In the genomic region with DNA sequence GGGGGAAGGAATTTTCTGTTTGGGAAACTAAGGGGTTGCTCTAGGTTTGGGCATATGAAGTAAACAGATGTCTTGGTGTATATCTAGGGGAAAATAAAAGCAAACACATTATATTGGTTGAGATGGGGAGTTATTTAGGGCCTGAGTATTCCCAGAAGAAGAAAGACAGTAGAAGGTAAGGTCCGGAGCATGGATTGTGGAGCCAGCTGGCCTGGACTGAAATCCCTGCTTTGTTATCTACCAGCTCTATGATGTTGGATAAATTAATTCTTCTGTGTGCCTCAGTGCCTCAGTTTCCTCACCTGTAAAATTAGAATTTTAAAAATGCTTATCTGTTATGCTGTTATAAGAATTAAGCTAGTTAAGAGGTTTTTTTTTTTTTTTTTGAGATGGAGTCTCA, we compare ENCODE assay signal across 40 cellular contexts.
"Had no signal": no experiment of that assay in that cellular context is flagged by ENCODE, and none has a peak within 500 bp of the region (broad histone marks: within the 10 kb centered on the region; RNA-seq: fewer than 3 reads in every experiment).

No MANE protein-coding gene starts in this region.

- H3K27ac Mint-ChIP-seq: activated naive CD4-positive, alpha-beta T cell treated with anti-CD3 and anti-CD28 coated beads for 36 hours; activated naive CD4-positive, alpha-beta T cell treated with anti-CD3 and anti-CD28 coated beads, Interleukin-2, amount 10 ng/mL, durations not matched to agents 7 days and 5 days; activated naive CD4-positive, alpha-beta T cell treated with anti-CD3 and anti-CD28 coated beads, Interleukin-2, amount 50 U/mL, for 24 hours; activated naive CD4-positive, alpha-beta T cell treated with anti-CD3 and anti-CD28 coated beads, Interleukin-2, amount 50 U/mL, for 72 hours; activated naive CD8-positive, alpha-beta T cell; activated naive CD8-positive, alpha-beta T cell treated with anti-CD3 and anti-CD28 coated beads for 36 hours; activated naive CD8-positive, alpha-beta T cell treated with anti-CD3 and anti-CD28 coated beads, Interleukin-2, amount 10 ng/mL, durations not matched to agents 7 days and 5 days; activated naive CD8-positive, alpha-beta T cell treated with anti-CD3 and anti-CD28 coated beads, Interleukin-2, amount 50 U/mL, for 24 hours; activated T-cell treated with anti-CD3 and anti-CD28 coated beads, Interleukin-2, amount 50 U/mL, for 24 hours; activated T-cell treated with anti-CD3 and anti-CD28 coated beads, Interleukin-2, amount 50 U/mL, for 72 hours; activated T-helper 1 cell treated with anti-CD3 and anti-CD28 coated beads, Interleukin-12 subunit alpha, Interleukin-12 subunit beta, Interleukin-2, Interleukin-4 antibody, amounts not matched to agents 30 ng/mL and 10 ng/mL and 1 ng/mL, durations not matched to agents 14 hours and 24 hours and 36 hours; activated T-helper 17 cell treated with anti-CD3 and anti-CD28 coated beads, Interleukin-2, amount 50 U/mL, for 72 hours; activated T-helper 2 cell treated with anti-CD3 and anti-CD28 coated beads, Interferon-gamma antibody, Interleukin-2, Interleukin-4, amounts not matched to agents 10 μg/mL and 5 μg/mL and 100 μg/mL, durations not matched to agents 14 hours and 24 hours and 36 hours; brain had no signal

- H3K4me1 ChIP-seq: adrenal gland, ascending aorta, body of pancreas, breast epithelium had no signal

- H3K27me3 Mint-ChIP-seq: brain had no signal

- H3K9me3 ChIP-seq: body of pancreas had no signal

- H3K4me3 ChIP-seq: adrenal gland, ascending aorta, body of pancreas, breast epithelium, cardiac muscle cell had no signal

- H3K4me3 Mint-ChIP-seq: activated naive CD4-positive, alpha-beta T cell treated with anti-CD3 and anti-CD28 coated beads for 36 hours; activated naive CD4-positive, alpha-beta T cell treated with anti-CD3 and anti-CD28 coated beads, Interleukin-2, amount 10 ng/mL, durations not matched to agents 7 days and 5 days; activated naive CD4-positive, alpha-beta T cell treated with anti-CD3 and anti-CD28 coated beads, Interleukin-2, amount 50 U/mL, for 24 hours; activated naive CD8-positive, alpha-beta T cell; activated naive CD8-positive, alpha-beta T cell treated with anti-CD3 and anti-CD28 coated beads for 36 hours; activated naive CD8-positive, alpha-beta T cell treated with anti-CD3 and anti-CD28 coated beads, Interleukin-2, amount 10 ng/mL, durations not matched to agents 7 days and 5 days; activated naive CD8-positive, alpha-beta T cell treated with anti-CD3 and anti-CD28 coated beads, Interleukin-2, amount 50 U/mL, for 24 hours; activated T-cell treated with anti-CD3 and anti-CD28 coated beads, Interleukin-2, amount 50 U/mL, for 24 hours; activated T-cell treated with anti-CD3 and anti-CD28 coated beads, Interleukin-2, amount 50 U/mL, for 4 hours; activated T-cell treated with anti-CD3 and anti-CD28 coated beads, Interleukin-2, amount 50 U/mL, for 72 hours; activated T-helper 1 cell treated with anti-CD3 and anti-CD28 coated beads, Interleukin-12 subunit alpha, Interleukin-12 subunit beta, Interleukin-2, Interleukin-4 antibody, amounts not matched to agents 30 ng/mL and 10 ng/mL and 1 ng/mL, durations not matched to agents 14 hours and 24 hours and 36 hours; activated T-helper 17 cell treated with anti-CD3 and anti-CD28 coated beads, Interleukin-2, amount 50 U/mL, for 72 hours; brain; central memory CD8-positive, alpha-beta T cell had no signal

- H3K4me1 Mint-ChIP-seq: activated naive CD4-positive, alpha-beta T cell treated with anti-CD3 and anti-CD28 coated beads, Interleukin-2, amount 10 ng/mL, durations not matched to agents 7 days and 5 days; activated naive CD4-positive, alpha-beta T cell treated with anti-CD3 and anti-CD28 coated beads, Interleukin-2, amount 50 U/mL, for 24 hours; activated naive CD8-positive, alpha-beta T cell treated with anti-CD3 and anti-CD28 coated beads for 36 hours; activated naive CD8-positive, alpha-beta T cell treated with anti-CD3 and anti-CD28 coated beads, Interleukin-2, amount 10 ng/mL, durations not matched to agents 7 days and 5 days; activated naive CD8-positive, alpha-beta T cell treated with anti-CD3 and anti-CD28 coated beads, Interleukin-2, amount 50 U/mL, for 24 hours; activated T-helper 17 cell treated with anti-CD3 and anti-CD28 coated beads, Interleukin-2, amount 50 U/mL, for 72 hours; brain had no signal

- ATAC-seq: activated naive CD4-positive, alpha-beta T cell treated with anti-CD3 and anti-CD28 coated beads, Interleukin-2, amount 50 U/mL, for 72 hours; activated naive CD8-positive, alpha-beta T cell treated with anti-CD3 and anti-CD28 coated beads, Interleukin-2, amount 50 U/mL, for 24 hours; activated T-cell treated with anti-CD3 and anti-CD28 coated beads, Interleukin-2, amount 50 U/mL, for 4 hours; activated T-cell treated with anti-CD3 and anti-CD28 coated beads, Interleukin-2, amount 50 U/mL, for 72 hours; activated T-helper 17 cell treated with anti-CD3 and anti-CD28 coated beads, Interleukin-2, amount 50 U/mL, for 72 hours; body of pancreas had no signal

- DNase-seq: activated effector memory CD4-positive, alpha-beta T cell treated with anti-CD3 and anti-CD28 coated beads, Interleukin-2, amount 50 U/mL, for 16 hours; activated effector memory CD4-positive, alpha-beta T cell treated with Interleukin-2 at 50 U/mL for 16 hours; activated gamma-delta T cell; activated gamma-delta T cell treated with Interleukin-2 at 50 U/mL for 16 hours; activated naive CD4-positive, alpha-beta T cell; activated naive CD4-positive, alpha-beta T cell treated with anti-CD3 and anti-CD28 coated beads for 36 hours; activated naive CD4-positive, alpha-beta T cell treated with anti-CD3 and anti-CD28 coated beads, Interleukin-2, amount 10 ng/mL, durations not matched to agents 7 days and 5 days; activated naive CD4-positive, alpha-beta T cell treated with anti-CD3 and anti-CD28 coated beads, Interleukin-2, amount 50 U/mL, for 16 hours; activated naive CD4-positive, alpha-beta T cell treated with Interleukin-2 at 50 U/mL for 16 hours; activated naive CD8-positive, alpha-beta T cell treated with anti-CD3 and anti-CD28 coated beads for 36 hours; activated naive CD8-positive, alpha-beta T cell treated with anti-CD3 and anti-CD28 coated beads, Interleukin-2, amount 10 ng/mL, durations not matched to agents 7 days and 5 days; activated naive CD8-positive, alpha-beta T cell treated with anti-CD3 and anti-CD28 coated beads, Interleukin-2, amount 50 U/mL, for 24 hours; activated T-cell treated with anti-CD3 and anti-CD28 coated beads, Interleukin-2, amount 50 U/mL, for 1 hour; activated T-cell treated with anti-CD3 and anti-CD28 coated beads, Interleukin-2, amount 50 U/mL, for 24 hours; activated T-cell treated with anti-CD3 and anti-CD28 coated beads, Interleukin-2, amount 50 U/mL, for 4 hours; activated T-cell treated with anti-CD3 and anti-CD28 coated beads, Interleukin-2, amount 50 U/mL, for 48 hours; activated T-cell treated with anti-CD3 and anti-CD28 coated beads, Interleukin-2, amount 50 U/mL, for 72 hours; adrenal gland; amniotic stem cell; amygdala; anterior cingulate cortex; aorta; body of pancreas; brain microvascular endothelial cell; caudate nucleus; central memory CD4-positive, alpha-beta T cell; cerebellar nuclear complex had no signal

- FAIRE-seq: astrocyte, bronchial epithelial cell had no signal

- H3K27ac ChIP-seq: adrenal gland, ascending aorta, body of pancreas, brain microvascular endothelial cell, breast epithelium, cardiac muscle cell had no signal

- H3K36me3 Mint-ChIP-seq: activated naive CD4-positive, alpha-beta T cell treated with anti-CD3 and anti-CD28 coated beads, Interleukin-2, amount 10 ng/mL, durations not matched to agents 7 days and 5 days; activated naive CD4-positive, alpha-beta T cell treated with anti-CD3 and anti-CD28 coated beads, Interleukin-2, amount 50 U/mL, for 24 hours; activated naive CD8-positive, alpha-beta T cell treated with anti-CD3 and anti-CD28 coated beads, Interleukin-2, amount 10 ng/mL, durations not matched to agents 7 days and 5 days; brain had no signal

- H3K27me3 ChIP-seq: adrenal gland, ascending aorta, body of pancreas, brain microvascular endothelial cell, cardiac muscle cell had no signal

- H3K9me3 Mint-ChIP-seq: activated naive CD4-positive, alpha-beta T cell treated with anti-CD3 and anti-CD28 coated beads, Interleukin-2, amount 50 U/mL, for 24 hours; central memory CD8-positive, alpha-beta T cell had no signal

- H3K36me3 ChIP-seq: adrenal gland, ascending aorta, brain microvascular endothelial cell, breast epithelium, cardiac muscle cell had no signal
